In the genomic region with DNA sequence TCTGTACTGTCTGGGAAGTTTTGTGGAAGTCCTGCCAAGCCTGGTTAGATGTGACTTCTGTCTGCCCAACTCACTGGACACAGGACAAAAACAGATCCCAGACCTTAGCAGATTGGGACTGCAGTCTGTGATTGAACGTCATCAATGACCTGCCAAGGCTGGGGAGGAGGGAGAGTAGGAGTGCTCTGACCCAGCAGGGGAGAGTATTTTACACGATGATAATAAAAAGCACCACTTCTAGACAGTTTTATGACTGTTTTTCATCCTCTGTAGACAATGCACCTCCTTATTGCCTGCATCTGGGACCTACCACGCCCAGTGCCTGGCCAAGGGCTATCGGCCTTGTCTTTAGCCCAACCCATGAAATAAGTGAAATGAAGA, we compare ENCODE assay signal across 16 cellular contexts.
DNase-seq lines count a peak whose midpoint lies in the region; ATAC-seq and TF ChIP-seq lines count a peak whose summit lies in the region.
"Had no signal": no experiment of that assay in that cellular context is flagged by ENCODE, and none has a peak within 500 bp of the region (broad histone marks: within the 10 kb centered on the region; RNA-seq: fewer than 3 reads in every experiment).

No MANE protein-coding gene starts in this region.

- peaks cover 53% of the 10 kb centered on the region for H3K4me1 ChIP-seq in GM23248 (ENCODE audit: insufficient read depth)
- H3K4me1 ChIP-seq in hepatocyte (ENCODE audit: insufficient read depth) = peaks cover 13% of the 10 kb centered on the region
- H3K4me1 ChIP-seq in skeletal muscle tissue (ENCODE audit: control insufficient read depth in 3 of 3, insufficient read depth in 3 of 3, low read length in 3 of 3) = peaks cover 10 to 19% (median 12%) of the 10 kb centered on the region in 3 donors

- H3F3A ChIP-seq in GM23248 (ENCODE audit: insufficient read depth) = peaks cover 43% of the 10 kb centered on the region

- in situ Hi-C loops in GM23248 (cut with MboI) = no loop called here

- H3K9me3 ChIP-seq in GM23248 (ENCODE audit: low read depth) (no peaks in the 10 kb centered on the region), hepatocyte (ENCODE audit: low read depth) (no peaks in the 10 kb centered on the region), skeletal muscle tissue (ENCODE audit: control insufficient read depth in 3 of 3, low read length in 3 of 3) (no peaks in the 10 kb centered on the region)
- H3K9me3 ChIP-seq: Caco-2, ovary had no signal

- no peaks in the 10 kb centered on the region for H3K27me3 ChIP-seq in GM23248 (replicated peaks; ENCODE audit: insufficient read depth)
- H3K27me3 ChIP-seq in hepatocyte = no peaks in the 10 kb centered on the region
- no peaks in the 10 kb centered on the region for H3K27me3 ChIP-seq in skeletal muscle tissue (ENCODE audit: control insufficient read depth in 3 of 3, insufficient read depth in 3 of 3, low read length in 3 of 3)
- H3K27me3 ChIP-seq: ovary had no signal

- TF ChIP-seq CTCF in hepatocyte (IDR thresholded peaks at IDR 0.05; ENCODE audit: poor library complexity) = no peak
- no peak for TF ChIP-seq CTCF in lower leg skin (IDR thresholded peaks at IDR 0.05)

- H3K9ac ChIP-seq in GM23248 (no peak overlapping the region), skeletal muscle tissue (ENCODE audit: low read depth in 1 of 3, low read length in 3 of 3) (no peak overlapping the region)

- no peak for ATAC-seq in GM21717 (IDR thresholded peaks at IDR 0.05; ENCODE audit: unreplicated experiment)
- ATAC-seq: T-cell had no signal

- no peaks in the 10 kb centered on the region for H3K36me3 ChIP-seq in GM23248 (ENCODE audit: low read depth)
- no peaks in the 10 kb centered on the region for H3K36me3 ChIP-seq in hepatocyte (replicated peaks; ENCODE audit: insufficient read depth, low read depth)
- no peaks in the 10 kb centered on the region for H3K36me3 ChIP-seq in skeletal muscle tissue (ENCODE audit: control insufficient read depth in 3 of 3, insufficient read depth in 3 of 3, low read length in 3 of 3)
- H3K36me3 ChIP-seq: ovary, WERI-Rb-1 had no signal

- H3K79me2 ChIP-seq in GM23248 (ENCODE audit: insufficient read depth) (no peaks in the 10 kb centered on the region), hepatocyte (no peaks in the 10 kb centered on the region)

- DNase-seq in GM23248 (peak; percentile 33), caudate nucleus (lab: John Stamatoyannopoulos, UW) (no peak), hepatocyte (ENCODE audit: low spot score) (no peak), lower leg skin (ENCODE audit: low spot score in 2 of 2) (no peak), NCI-H2107 treated with DMSO at 0.1 percent for 48 hours (lab: John Stamatoyannopoulos, UW; ENCODE audit: unreplicated experiment) (no peak), SK-N-DZ (ENCODE audit: low spot score) (no peak)
- DNase-seq: activated CD8-positive, alpha-beta memory T cell treated with anti-CD3 and anti-CD28 coated beads for 24 hours; Caco-2; Kasumi-1; NCI-H1694; NCI-H526 treated with DMSO at 0.1 percent for 48 hours; T-cell; WERI-Rb-1 had no signal

- H3K27ac ChIP-seq in GM23248 (peak overlapping the region; percentile 39), caudate nucleus (ENCODE audit: low read depth, low read length) (peak overlapping the region; percentile 61), hepatocyte (peak overlapping the region; percentile 48), skeletal muscle tissue (ENCODE audit: low read depth, low read length) (peak overlapping the region; percentile 33)
- H3K27ac ChIP-seq: ovary, WERI-Rb-1 had no signal

- H3K4me2 ChIP-seq in GM23248 (ENCODE audit: unreplicated experiment) = peak overlapping the region; percentile 72
- no peak overlapping the region for H3K4me2 ChIP-seq in hepatocyte

- H3K4me3 ChIP-seq in GM23248 (0 out of 2 replicates have a peak overlapping the region, but pooled peaks have one; percentile 38), hepatocyte (no peak overlapping the region), skeletal muscle tissue (ENCODE audit: low read length in 3 of 3) (no peak overlapping the region), lower leg skin (ENCODE audit: low read depth, poor library complexity, severe bottlenecking) (no peak overlapping the region)
- H3K4me3 ChIP-seq: ovary had no signal

- H2AFZ ChIP-seq in GM23248 = no peak overlapping the region
- no peak overlapping the region for H2AFZ ChIP-seq in hepatocyte

- intact Hi-C loops in lower leg skin (cut with DNase I; ENCODE audit: low total_unique reads) = no loop called here

- no peaks in the 10 kb centered on the region for H3K9me2 ChIP-seq in GM23248 (ENCODE audit: insufficient read depth)
- H3K9me2 ChIP-seq in hepatocyte (replicated peaks; ENCODE audit: insufficient read depth) = no peaks in the 10 kb centered on the region

- no peak for TF ChIP-seq POLR2A in lower leg skin (IDR thresholded peaks at IDR 0.05)

- H4K20me1 ChIP-seq in GM23248 (ENCODE audit: insufficient read depth) (no peaks in the 10 kb centered on the region), hepatocyte (ENCODE audit: insufficient read depth, poor library complexity, severe bottlenecking) (no peaks in the 10 kb centered on the region)

- 27 to 35% methylated on average over 4 of the region's 4 CpGs for WGBS in GM23248 (ENCODE audit: low coverage in 1 of 2, low lambda C conversion rate in 2 of 2, missing lambda C conversion rate in 2 of 2), 2 experiments
- WGBS in hepatocyte (ENCODE audit: low lambda C conversion rate, missing lambda C conversion rate) = 30% methylated on average over 4 of the region's 4 CpGs
- 49 to 52% methylated on average over 4 of the region's 4 CpGs for WGBS in lower leg skin, 2 donors
